19 cellular contexts compared by ENCODE assay signal in genomic region chr2:9083287-9083686, GRCh38.
DNase-seq lines count a peak whose midpoint lies in the region; ATAC-seq and TF ChIP-seq lines count a peak whose summit lies in the region.
"Had no signal": no experiment of that assay in that cellular context is flagged by ENCODE, and none has a peak within 500 bp of the region (broad histone marks: within the 10 kb centered on the region; RNA-seq: fewer than 3 reads in every experiment).

No MANE protein-coding gene starts in this region.

- H3K36me3 ChIP-seq in right atrium auricular region (no peaks in the 10 kb centered on the region), esophagus muscularis mucosa (no peaks in the 10 kb centered on the region), mucosa of descending colon (ENCODE audit: low read depth) (no peaks in the 10 kb centered on the region), neural progenitor cell (no peaks in the 10 kb centered on the region)
- H3K36me3 ChIP-seq: BLaER1 had no signal

- no peak overlapping the region for H2AFZ ChIP-seq in neural progenitor cell (replicated peaks)
- H2AFZ ChIP-seq: GM23338 had no signal

- DNase-seq in right atrium auricular region (ENCODE audit: low spot score) = peak; percentile 18
- DNase-seq in right cardiac atrium = no peak
- peak; percentile 24 for DNase-seq in esophagus muscularis mucosa (ENCODE audit: extremely low spot score)
- DNase-seq in mucosa of descending colon = no peak
- no peak for DNase-seq in type B pancreatic cell (ENCODE audit: extremely low spot score, unreplicated experiment)
- DNase-seq in middle frontal gyrus (ENCODE audit: extremely low spot score, low spot score) = no peak
- no peak for DNase-seq in neural progenitor cell (ENCODE audit: low spot score)
- no peak for DNase-seq in activated CD4-positive, alpha-beta T cell treated with anti-CD3 and anti-CD28 coated beads, Interleukin-2, amount 10 ng/mL, durations not matched to agents 24 days and 14 days
- DNase-seq: Caco-2; CD4-positive, CD25-positive, alpha-beta regulatory T cell; CD8-positive, alpha-beta T cell; DND-41; H9 had no signal

- H3K36me3 Mint-ChIP-seq in type B pancreatic cell (no peaks in the 10 kb centered on the region), neural progenitor cell (no peaks in the 10 kb centered on the region)
- no peaks in the 10 kb centered on the region for H3K36me3 Mint-ChIP-seq in activated CD4-positive, alpha-beta T cell treated with anti-CD3 and anti-CD28 coated beads, Interleukin-2, amount 10 ng/mL, durations not matched to agents 24 days and 14 days (ENCODE audit: low read depth)
- H3K36me3 Mint-ChIP-seq: CD4-positive, CD25-positive, alpha-beta regulatory T cell; CD8-positive, alpha-beta T cell had no signal

- H3K27me3 ChIP-seq in right atrium auricular region (no peaks in the 10 kb centered on the region), right cardiac atrium (ENCODE audit: control insufficient read depth, insufficient read depth) (no peaks in the 10 kb centered on the region), esophagus muscularis mucosa (no peaks in the 10 kb centered on the region), neural progenitor cell (no peaks in the 10 kb centered on the region)
- H3K27me3 ChIP-seq: BLaER1 had no signal

- no peak overlapping the region for H3K9ac ChIP-seq in neural progenitor cell
- H3K9ac ChIP-seq: BLaER1 had no signal

- no peaks in the 10 kb centered on the region for H3K27me3 Mint-ChIP-seq in type B pancreatic cell
- no peaks in the 10 kb centered on the region for H3K27me3 Mint-ChIP-seq in neural progenitor cell (ENCODE audit: insufficient read depth, low read depth)
- H3K27me3 Mint-ChIP-seq in activated CD4-positive, alpha-beta T cell treated with anti-CD3 and anti-CD28 coated beads, Interleukin-2, amount 10 ng/mL, durations not matched to agents 24 days and 14 days = no peaks in the 10 kb centered on the region
- H3K27me3 Mint-ChIP-seq: B cell had no signal

- H3K4me3 Mint-ChIP-seq in type B pancreatic cell = peak overlapping the region; percentile 8
- no peak overlapping the region for H3K4me3 Mint-ChIP-seq in neural progenitor cell
- no peak overlapping the region for H3K4me3 Mint-ChIP-seq in activated CD4-positive, alpha-beta T cell treated with anti-CD3 and anti-CD28 coated beads, Interleukin-2, amount 10 ng/mL, durations not matched to agents 24 days and 14 days
- H3K4me3 Mint-ChIP-seq: B cell; CD4-positive, CD25-positive, alpha-beta regulatory T cell; CD8-positive, alpha-beta T cell; GM23338; H9 had no signal

- H3K27ac ChIP-seq in right atrium auricular region (no peak overlapping the region), right cardiac atrium (ENCODE audit: low read length) (no peak overlapping the region), esophagus muscularis mucosa (replicated peaks in 1 of 4) (no peak overlapping the region), neural progenitor cell (no peak overlapping the region)
- H3K27ac ChIP-seq: 22Rv1, BLaER1, C4-2B had no signal

- TF ChIP-seq EP300 in esophagus muscularis mucosa (IDR thresholded peaks at IDR 0.05) = no peak

- peaks cover 11% of the 10 kb centered on the region for H3K9me3 Mint-ChIP-seq in type B pancreatic cell
- peaks cover 16% of the 10 kb centered on the region for H3K9me3 Mint-ChIP-seq in neural progenitor cell
- peaks cover 5% of the 10 kb centered on the region for H3K9me3 Mint-ChIP-seq in activated CD4-positive, alpha-beta T cell treated with anti-CD3 and anti-CD28 coated beads, Interleukin-2, amount 10 ng/mL, durations not matched to agents 24 days and 14 days

- no peak overlapping the region for H3K27ac Mint-ChIP-seq in type B pancreatic cell
- H3K27ac Mint-ChIP-seq in neural progenitor cell = no peak overlapping the region
- H3K27ac Mint-ChIP-seq in activated CD4-positive, alpha-beta T cell treated with anti-CD3 and anti-CD28 coated beads, Interleukin-2, amount 10 ng/mL, durations not matched to agents 24 days and 14 days = no peak overlapping the region
- H3K27ac Mint-ChIP-seq: B cell; CD4-positive, CD25-positive, alpha-beta regulatory T cell; CD8-positive, alpha-beta T cell; GM23338; H9 had no signal

- ATAC-seq in right cardiac atrium (no peak), mucosa of descending colon (peak; percentile 56)
- ATAC-seq: CD8-positive, alpha-beta T cell; GM23338; HCT116 had no signal

- H3K4me1 ChIP-seq in right atrium auricular region = peaks cover 0 to 5% of the 10 kb centered on the region in 2 donors
- peaks cover 3% of the 10 kb centered on the region for H3K4me1 ChIP-seq in right cardiac atrium (ENCODE audit: control insufficient read depth, insufficient read depth, low read length)
- peaks cover 0 to 11% (median 8%) of the 10 kb centered on the region in 4 donors for H3K4me1 ChIP-seq in esophagus muscularis mucosa
- no peaks in the 10 kb centered on the region for H3K4me1 ChIP-seq in mucosa of descending colon (ENCODE audit: low read depth)
- H3K4me1 ChIP-seq in neural progenitor cell = peaks cover 8% of the 10 kb centered on the region
- H3K4me1 ChIP-seq: BLaER1 had no signal

- no peak for TF ChIP-seq CTCF in right atrium auricular region (IDR thresholded peaks at IDR 0.05)
- TF ChIP-seq CTCF in esophagus muscularis mucosa (IDR thresholded peaks at IDR 0.05) = no peak
- no peak for TF ChIP-seq CTCF in mucosa of descending colon (IDR thresholded peaks at IDR 0.05)
- TF ChIP-seq CTCF in type B pancreatic cell (conservative IDR thresholded peaks at IDR 0.05) = no peak
- TF ChIP-seq CTCF in neural progenitor cell (IDR thresholded peaks at IDR 0.05) = no peak

- WGBS in right cardiac atrium = 80% methylated on average over 3 of the region's 3 CpGs
- 86% methylated on average over 3 of the region's 3 CpGs for WGBS in esophagus muscularis mucosa

- H3K9me3 ChIP-seq in right atrium auricular region (peaks cover 0 to 7% of the 10 kb centered on the region in 2 donors), right cardiac atrium (ENCODE audit: control insufficient read depth, low read length) (no peaks in the 10 kb centered on the region), esophagus muscularis mucosa (peaks cover 0 to 7% (median 2%) of the 10 kb centered on the region in 4 donors), mucosa of descending colon (no peaks in the 10 kb centered on the region), neural progenitor cell (ENCODE audit: low read depth) (no peaks in the 10 kb centered on the region)

- intact Hi-C loops in right cardiac atrium (cut with DNase I) (no loop called here), esophagus muscularis mucosa (cut with DNase I) (no loop called here), mucosa of descending colon (cut with DNase I, micrococcal nuclease) (no loop called here)
- intact Hi-C loops in activated CD4-positive, alpha-beta T cell treated with anti-CD3 and anti-CD28 coated beads, Interleukin-2, amount 10 ng/mL, durations not matched to agents 24 days and 14 days (cut with micrococcal nuclease) = no loop called here

- no peak overlapping the region for H3K4me3 ChIP-seq in right atrium auricular region
- H3K4me3 ChIP-seq in right cardiac atrium (ENCODE audit: low read length) = no peak overlapping the region
- no peak overlapping the region for H3K4me3 ChIP-seq in esophagus muscularis mucosa
- no peak overlapping the region for H3K4me3 ChIP-seq in mucosa of descending colon
- no peak overlapping the region for H3K4me3 ChIP-seq in neural progenitor cell
- H3K4me3 ChIP-seq: BLaER1, GM23338 had no signal

- H3K79me2 ChIP-seq in neural progenitor cell (ENCODE audit: low read depth) = no peaks in the 10 kb centered on the region

- no peak overlapping the region for H3K4me2 ChIP-seq in neural progenitor cell
- H3K4me2 ChIP-seq: BLaER1, GM23338 had no signal

- TF ChIP-seq POLR2A in esophagus muscularis mucosa (IDR thresholded peaks at IDR 0.05; ENCODE audit: low read depth) = no peak

- H3K4me1 Mint-ChIP-seq in type B pancreatic cell (ENCODE audit: unreplicated experiment) = peaks cover 23% of the 10 kb centered on the region
- H3K4me1 Mint-ChIP-seq in neural progenitor cell = peaks cover 8% of the 10 kb centered on the region
- H3K4me1 Mint-ChIP-seq in activated CD4-positive, alpha-beta T cell treated with anti-CD3 and anti-CD28 coated beads, Interleukin-2, amount 10 ng/mL, durations not matched to agents 24 days and 14 days = no peaks in the 10 kb centered on the region
- H3K4me1 Mint-ChIP-seq: B cell; CD4-positive, CD25-positive, alpha-beta regulatory T cell had no signal

- no peaks in the 10 kb centered on the region for H4K20me1 ChIP-seq in neural progenitor cell (ENCODE audit: low read depth)
- H4K20me1 ChIP-seq: BLaER1 had no signal

- H3F3A ChIP-seq in neural progenitor cell (ENCODE audit: low read depth) = peaks cover 3% of the 10 kb centered on the region

Comparison
In these comparisons a context has a peak if more than half of its experiments do, and no peak if none do; other contexts are left out.
1. DNase-seq: peak in right atrium auricular region (single experiment) and esophagus muscularis mucosa (single experiment); none in right cardiac atrium (0 of 3), mucosa of descending colon (0 of 3), type B pancreatic cell (single experiment), middle frontal gyrus (single experiment), neural progenitor cell (single experiment) and activated CD4-positive, alpha-beta T cell treated with anti-CD3 and anti-CD28 coated beads, Interleukin-2, amount 10 ng/mL, durations not matched to agents 24 days and 14 days (single experiment).